Comparison of ENCODE assay signal across 12 cellular contexts in the genomic region with DNA sequence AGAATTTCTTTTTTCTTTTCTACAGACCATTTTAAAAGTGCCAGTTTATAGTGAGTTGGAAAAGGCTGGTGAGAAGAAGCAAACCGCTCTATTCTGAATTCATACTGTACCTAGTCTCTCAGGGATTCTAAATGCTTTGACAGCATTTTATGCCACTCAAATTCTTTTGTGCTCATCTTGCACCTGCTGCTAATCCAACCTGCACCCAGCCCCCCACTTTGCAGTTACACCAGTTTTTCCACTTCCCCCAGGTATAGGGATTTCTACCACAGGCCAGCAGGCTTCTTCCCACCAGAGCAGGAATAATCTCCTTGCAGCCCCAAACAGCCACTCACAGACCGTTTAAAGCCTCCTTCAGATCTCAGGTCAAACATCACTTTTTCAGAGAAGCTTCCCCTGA.
DNase-seq lines count a peak whose midpoint lies in the region; ATAC-seq and TF ChIP-seq lines count a peak whose summit lies in the region.
"Had no signal": no experiment of that assay in that cellular context is flagged by ENCODE, and none has a peak within 500 bp of the region (broad histone marks: within the 10 kb centered on the region; RNA-seq: fewer than 3 reads in every experiment).

No MANE protein-coding gene starts in this region.

- H3K9me3 Mint-ChIP-seq in activated CD8-positive, alpha-beta T cell treated with anti-CD3 and anti-CD28 coated beads, Interleukin-2, amount 10 ng/mL, durations not matched to agents 7 days and 5 days (ENCODE audit: insufficient read depth) = no peaks in the 10 kb centered on the region
- H3K9me3 Mint-ChIP-seq in activated CD8-positive, alpha-beta T cell treated with anti-CD3 and anti-CD28 coated beads for 36 hours = peaks cover 2% of the 10 kb centered on the region
- no peaks in the 10 kb centered on the region for H3K9me3 Mint-ChIP-seq in endodermal cell
- H3K9me3 Mint-ChIP-seq in stimulated activated memory B cell treated with anti-CD40 and anti-IgM and Interleukin-4, amounts not matched to agents 10 μg/mL and 1 μg/mL and 100 μg/mL, for 72 hours = peaks cover 3% of the 10 kb centered on the region

- H3K4me3 Mint-ChIP-seq in activated CD8-positive, alpha-beta T cell treated with anti-CD3 and anti-CD28 coated beads, Interleukin-2, amount 10 ng/mL, durations not matched to agents 7 days and 5 days = no peak overlapping the region
- no peak overlapping the region for H3K4me3 Mint-ChIP-seq in activated CD8-positive, alpha-beta T cell treated with anti-CD3 and anti-CD28 coated beads for 36 hours
- no peak overlapping the region for H3K4me3 Mint-ChIP-seq in endodermal cell
- no peak overlapping the region for H3K4me3 Mint-ChIP-seq in stimulated activated memory B cell treated with anti-CD40 and anti-IgM and Interleukin-4, amounts not matched to agents 10 μg/mL and 1 μg/mL and 100 μg/mL, for 72 hours

- H3K4me1 Mint-ChIP-seq in activated CD8-positive, alpha-beta T cell treated with anti-CD3 and anti-CD28 coated beads, Interleukin-2, amount 10 ng/mL, durations not matched to agents 7 days and 5 days (ENCODE audit: low read depth) = peaks cover 34% of the 10 kb centered on the region
- H3K4me1 Mint-ChIP-seq in activated CD8-positive, alpha-beta T cell treated with anti-CD3 and anti-CD28 coated beads for 36 hours (ENCODE audit: low read depth) = peaks cover 25% of the 10 kb centered on the region
- peaks cover 33% of the 10 kb centered on the region for H3K4me1 Mint-ChIP-seq in endodermal cell
- peaks cover 33% of the 10 kb centered on the region for H3K4me1 Mint-ChIP-seq in stimulated activated memory B cell treated with anti-CD40 and anti-IgM and Interleukin-4, amounts not matched to agents 10 μg/mL and 1 μg/mL and 100 μg/mL, for 72 hours

- no peak overlapping the region for H3K9ac ChIP-seq in endodermal cell (ENCODE audit: extremely low read depth, low read length, poor library complexity, severe bottlenecking)

- WGBS in endodermal cell (ENCODE audit: insufficient coverage in 1 of 2, insufficient read length in 1 of 2), 2 experiments = 60 to 75% methylated on average over 1 to 2 of the region's 2 CpGs

- no peaks in the 10 kb centered on the region for H3K36me3 ChIP-seq in endodermal cell (ENCODE audit: control insufficient read depth, insufficient read depth, low read length)

- no peak for ATAC-seq in activated CD8-positive, alpha-beta T cell treated with anti-CD3 and anti-CD28 coated beads, Interleukin-2, amount 10 ng/mL, durations not matched to agents 7 days and 5 days
- no peak for ATAC-seq in activated CD8-positive, alpha-beta T cell treated with anti-CD3 and anti-CD28 coated beads for 36 hours
- no peak for ATAC-seq in stimulated activated memory B cell treated with anti-CD40 and anti-IgM and Interleukin-4, amounts not matched to agents 10 μg/mL and 1 μg/mL and 100 μg/mL, for 72 hours
- ATAC-seq in GM21737 (IDR thresholded peaks at IDR 0.05; ENCODE audit: unreplicated experiment) = no peak
- ATAC-seq: activated naive CD4-positive, alpha-beta T cell treated with anti-CD3 and anti-CD28 coated beads, Interleukin-2, amount 50 U/mL, for 72 hours had no signal

- H3K9me3 ChIP-seq in endodermal cell (ENCODE audit: control insufficient read depth, low read length) = no peaks in the 10 kb centered on the region

- H3K4me1 ChIP-seq in endodermal cell (ENCODE audit: control insufficient read depth, insufficient read depth, low read length) = peaks cover 19% of the 10 kb centered on the region

- peak overlapping the region; percentile 39 for H3K27ac Mint-ChIP-seq in activated CD8-positive, alpha-beta T cell treated with anti-CD3 and anti-CD28 coated beads, Interleukin-2, amount 10 ng/mL, durations not matched to agents 7 days and 5 days
- H3K27ac Mint-ChIP-seq in activated CD8-positive, alpha-beta T cell treated with anti-CD3 and anti-CD28 coated beads for 36 hours = no peak overlapping the region
- peak overlapping the region; percentile 54 for H3K27ac Mint-ChIP-seq in endodermal cell
- peak overlapping the region; percentile 37 for H3K27ac Mint-ChIP-seq in stimulated activated memory B cell treated with anti-CD40 and anti-IgM and Interleukin-4, amounts not matched to agents 10 μg/mL and 1 μg/mL and 100 μg/mL, for 72 hours
- H3K27ac Mint-ChIP-seq: activated naive CD4-positive, alpha-beta T cell treated with anti-CD3 and anti-CD28 coated beads, Interleukin-2, amount 50 U/mL, for 72 hours had no signal

- POLR2A ChIA-PET in activated CD8-positive, alpha-beta T cell treated with anti-CD3 and anti-CD28 coated beads, Interleukin-2, amount 10 ng/mL, durations not matched to agents 7 days and 5 days (lab: Charles Lee) = interaction anchor here (1.0 kb wide), 1 partner anchor 179 kb away, joined by 3 read pairs; no protein-coding TSS in a partner anchor
- POLR2A ChIA-PET in activated CD8-positive, alpha-beta T cell treated with anti-CD3 and anti-CD28 coated beads for 36 hours (lab: Charles Lee) = interaction anchor here (0.9 to 1.2 kb wide), 2 partner anchors 12 to 118 kb away, joined by 3 to 8 read pairs; no protein-coding TSS in a partner anchor

- H3K27me3 ChIP-seq in endodermal cell (ENCODE audit: control insufficient read depth, insufficient read depth, low read length, poor library complexity, severe bottlenecking) = no peaks in the 10 kb centered on the region

- intact Hi-C loops in activated CD8-positive, alpha-beta T cell treated with anti-CD3 and anti-CD28 coated beads for 36 hours (cut with micrococcal nuclease) = no loop called here

- H3K27ac ChIP-seq in endodermal cell (ENCODE audit: low read depth, low read length) = peak overlapping the region; percentile 52

- CTCF ChIA-PET in activated CD8-positive, alpha-beta T cell treated with anti-CD3 and anti-CD28 coated beads, Interleukin-2, amount 10 ng/mL, durations not matched to agents 7 days and 5 days (lab: Charles Lee) = interaction anchor here (0.9 to 3.5 kb wide), 6 partner anchors 21 to 300 kb away, joined by 3 to 35 read pairs (median 5); no protein-coding TSS in a partner anchor
- CTCF ChIA-PET in activated CD8-positive, alpha-beta T cell treated with anti-CD3 and anti-CD28 coated beads for 36 hours (lab: Charles Lee) = interaction anchor here (0.9 to 2.7 kb wide), 7 partner anchors 19 to 144 kb away, joined by 3 to 15 read pairs (median 3); no protein-coding TSS in a partner anchor

- H3K4me3 ChIP-seq in endodermal cell (ENCODE audit: low read length) = no peak overlapping the region

- no peak for TF ChIP-seq CTCF in activated CD8-positive, alpha-beta T cell treated with anti-CD3 and anti-CD28 coated beads for 36 hours (IDR thresholded peaks at IDR 0.05)
- TF ChIP-seq CTCF in endodermal cell (conservative IDR thresholded peaks at IDR 0.05) = no peak

- DNase-seq in activated CD8-positive, alpha-beta T cell treated with anti-CD3 and anti-CD28 coated beads, Interleukin-2, amount 10 ng/mL, durations not matched to agents 7 days and 5 days = no peak
- DNase-seq in activated CD8-positive, alpha-beta T cell treated with anti-CD3 and anti-CD28 coated beads for 36 hours = no peak
- DNase-seq in NCI-H510A (lab: John Stamatoyannopoulos, UW) (peak; percentile 99), endodermal cell (peak; percentile 66), NCI-H446 (lab: John Stamatoyannopoulos, UW) (no peak), ureter (ENCODE audit: low spot score) (no peak)
- DNase-seq: activated CD4-positive, alpha-beta T cell treated with anti-CD3 and anti-CD28 coated beads, Interleukin-2, amount 50 U/mL, for 48 hours; NCI-H774; stimulated activated CD4-positive, alpha-beta T cell treated with anti-CD3 and anti-CD28 coated beads, Interleukin-4, amount 100 ng/mL, for 4 hours had no signal

- peaks cover 9% of the 10 kb centered on the region for H3K36me3 Mint-ChIP-seq in activated CD8-positive, alpha-beta T cell treated with anti-CD3 and anti-CD28 coated beads, Interleukin-2, amount 10 ng/mL, durations not matched to agents 7 days and 5 days (ENCODE audit: low read depth)
- H3K36me3 Mint-ChIP-seq in activated CD8-positive, alpha-beta T cell treated with anti-CD3 and anti-CD28 coated beads for 36 hours (ENCODE audit: low read depth) = peaks cover 5% of the 10 kb centered on the region
- peaks cover 6% of the 10 kb centered on the region for H3K36me3 Mint-ChIP-seq in endodermal cell (ENCODE audit: low read depth)
- peaks cover 6% of the 10 kb centered on the region for H3K36me3 Mint-ChIP-seq in stimulated activated memory B cell treated with anti-CD40 and anti-IgM and Interleukin-4, amounts not matched to agents 10 μg/mL and 1 μg/mL and 100 μg/mL, for 72 hours

- peaks cover 26% of the 10 kb centered on the region for H3K27me3 Mint-ChIP-seq in activated CD8-positive, alpha-beta T cell treated with anti-CD3 and anti-CD28 coated beads, Interleukin-2, amount 10 ng/mL, durations not matched to agents 7 days and 5 days (ENCODE audit: low read depth)
- H3K27me3 Mint-ChIP-seq in activated CD8-positive, alpha-beta T cell treated with anti-CD3 and anti-CD28 coated beads for 36 hours = peaks cover 34% of the 10 kb centered on the region
- H3K27me3 Mint-ChIP-seq in endodermal cell (ENCODE audit: insufficient read depth) = no peaks in the 10 kb centered on the region
- no peaks in the 10 kb centered on the region for H3K27me3 Mint-ChIP-seq in stimulated activated memory B cell treated with anti-CD40 and anti-IgM and Interleukin-4, amounts not matched to agents 10 μg/mL and 1 μg/mL and 100 μg/mL, for 72 hours

Comparison
In these comparisons a context has a peak if more than half of its experiments do, and no peak if none do; other contexts are left out.
1. DNase-seq: peak in NCI-H510A (single experiment) and endodermal cell (single experiment); none in activated CD8-positive, alpha-beta T cell treated with anti-CD3 and anti-CD28 coated beads, Interleukin-2, amount 10 ng/mL, durations not matched to agents 7 days and 5 days (single experiment), activated CD8-positive, alpha-beta T cell treated with anti-CD3 and anti-CD28 coated beads for 36 hours (single experiment), NCI-H446 (0 of 2) and ureter (single experiment).